Comparison of ENCODE assay signal across 16 cellular contexts in the genomic region with DNA sequence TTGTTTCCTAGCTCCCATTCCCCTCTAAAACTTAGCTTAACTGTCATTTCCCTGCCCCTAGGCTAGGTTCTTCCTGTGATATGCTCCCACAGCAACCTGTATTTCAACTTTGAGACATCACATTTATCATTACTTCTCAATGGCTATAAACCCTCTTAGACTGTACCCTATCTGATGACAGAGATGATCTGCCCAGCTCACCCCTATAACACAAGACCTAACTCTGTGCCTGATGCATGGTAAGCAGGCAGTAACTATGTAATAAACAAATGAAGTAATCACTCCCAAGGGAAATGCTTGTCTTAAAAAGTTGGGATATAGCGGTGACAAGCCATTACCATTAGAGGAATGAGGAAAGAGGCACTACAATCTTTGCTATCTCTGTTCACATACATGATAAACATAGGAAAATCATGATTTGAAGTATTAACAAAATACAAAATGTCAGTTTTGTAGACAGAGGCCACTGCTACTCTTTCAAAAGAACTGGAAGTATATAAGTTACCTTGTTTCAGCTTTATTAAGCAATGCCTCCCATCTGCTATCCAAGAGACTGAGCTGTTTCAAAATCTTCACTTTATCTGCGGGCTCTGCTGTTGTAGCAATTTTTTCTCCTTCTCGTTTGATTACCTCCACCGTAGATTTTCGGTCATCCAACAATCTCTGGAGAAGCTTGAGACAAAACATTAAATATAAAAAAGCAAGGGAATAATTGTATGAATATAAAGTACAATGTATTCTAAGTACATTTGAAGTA.
"Had no signal": no experiment of that assay in that cellular context is flagged by ENCODE, and none has a peak within 500 bp of the region (broad histone marks: within the 10 kb centered on the region; RNA-seq: fewer than 3 reads in every experiment).

No MANE protein-coding gene starts in this region.

- DNase-seq: activated naive CD4-positive, alpha-beta T cell; activated T-cell treated with anti-CD3 and anti-CD28 coated beads, Interleukin-2, amount 50 U/mL, for 4 hours; adrenal gland; cerebellar nuclear complex; esophagus squamous epithelium; heart right ventricle; left colon; retina; spleen; stimulated activated CD4-positive, alpha-beta T cell treated with anti-CD3 and anti-CD28 coated beads, Interleukin-4, amount 100 ng/mL, for 4 hours; substantia nigra; T-helper 9 cell had no signal

- H3K27ac ChIP-seq: adrenal gland, coronary artery, spleen, tibial nerve had no signal

- H3K27me3 ChIP-seq: adrenal gland, esophagus squamous epithelium, heart right ventricle, spleen, tibial nerve had no signal

- ATAC-seq: activated T-cell treated with anti-CD3 and anti-CD28 coated beads, Interleukin-2, amount 50 U/mL, for 4 hours; left colon; WTC11 had no signal

- H3K4me1 ChIP-seq: spleen had no signal

- H3K4me3 ChIP-seq: adrenal gland, coronary artery, esophagus squamous epithelium, heart right ventricle, spleen, tibial nerve had no signal

- H3K9me3 ChIP-seq: adrenal gland, esophagus squamous epithelium, heart right ventricle, spleen, tibial nerve had no signal

- FAIRE-seq: keratinocyte had no signal
